8 cellular contexts compared by ENCODE assay signal in genomic region chr3:186534113-186534669, GRCh38. TPM values are rescaled to one million over a fixed set of nuclear protein-coding genes. Genes with fewer than 3 reads are reported as not detected.
DNase-seq lines count a peak whose midpoint lies in the region; ATAC-seq and TF ChIP-seq lines count a peak whose summit lies in the region.

No MANE protein-coding gene starts in this region.

- no peaks in the 10 kb centered on the region for H3K79me2 ChIP-seq in OCI-LY1 (ENCODE audit: insufficient read depth, low read length)

- H3K4me1 ChIP-seq in OCI-LY1 (ENCODE audit: insufficient read depth, low read length, severe bottlenecking) (peaks cover 78% of the 10 kb centered on the region), tibial nerve (no peaks in the 10 kb centered on the region)

- H3K27ac Mint-ChIP-seq in glutamatergic neuron (ENCODE audit: unreplicated experiment): no peak overlapping the region

- no peaks in the 10 kb centered on the region for H3K9me2 ChIP-seq in OCI-LY1 (ENCODE audit: low read depth, low read length)

- no peaks in the 10 kb centered on the region for H3K36me3 Mint-ChIP-seq in glutamatergic neuron (ENCODE audit: unreplicated experiment)

- H2AFZ ChIP-seq in OCI-LY1 (ENCODE audit: low read length): no peak overlapping the region

- H3K4me3 ChIP-seq in OCI-LY1 (ENCODE audit: low read depth, low read length, poor library complexity, severe bottlenecking) (peak overlapping the region; percentile 24), tibial nerve (no peak overlapping the region)

- no peak for TF ChIP-seq POLR2A in tibial nerve (IDR thresholded peaks at IDR 0.05)

- H3K4me3 Mint-ChIP-seq in glutamatergic neuron (ENCODE audit: unreplicated experiment): no peak overlapping the region

- peaks cover 8% of the 10 kb centered on the region for H3K4me1 Mint-ChIP-seq in glutamatergic neuron (ENCODE audit: low read depth, unreplicated experiment)

- H3K27me3 ChIP-seq in OCI-LY1 (ENCODE audit: insufficient read depth, low read length) (no peaks in the 10 kb centered on the region), tibial nerve (no peaks in the 10 kb centered on the region)

- no peaks in the 10 kb centered on the region for H3K9me3 Mint-ChIP-seq in glutamatergic neuron (ENCODE audit: unreplicated experiment)

- H3F3A ChIP-seq in OCI-LY1 (ENCODE audit: insufficient read depth, low read length): peaks cover 15% of the 10 kb centered on the region; the same call in 1 of the 2 replicates

- H4K20me1 ChIP-seq in OCI-LY1 (ENCODE audit: insufficient read depth, low read length): no peaks in the 10 kb centered on the region

- TF ChIP-seq EP300 in tibial nerve (IDR thresholded peaks at IDR 0.05): no peak

- peak; percentile 16 for DNase-seq in effector CD4-positive, alpha-beta T cell
- no peak for DNase-seq in tibial nerve (ENCODE audit: low spot score in 2 of 2)
- DNase-seq in D341Med (ENCODE audit: low spot score): no peak
- DNase-seq in NCI-H774 (lab: John Stamatoyannopoulos, UW): no peak
- no peak for DNase-seq in glutamatergic neuron

- H3K36me3 ChIP-seq in OCI-LY1 (ENCODE audit: insufficient read depth, low read length): peaks cover 5% of the 10 kb centered on the region; the same call in 1 of the 2 replicates
- H3K36me3 ChIP-seq in tibial nerve: peaks cover 0 to 11% (median 0%) of the 10 kb centered on the region in 3 donors

- peaks cover under 1% of the 10 kb centered on the region for H3K27me3 Mint-ChIP-seq in glutamatergic neuron (ENCODE audit: unreplicated experiment)

- TF ChIP-seq CTCF in OCI-LY1 (IDR thresholded peaks at IDR 0.05; ENCODE audit: low read length): no peak
- TF ChIP-seq CTCF in tibial nerve (IDR thresholded peaks at IDR 0.05): no peak
- no peak for TF ChIP-seq CTCF in glutamatergic neuron (IDR thresholded peaks at IDR 0.05; ENCODE audit: partially characterized antibody, unreplicated experiment)

- H3K27ac ChIP-seq in OCI-LY1 (ENCODE audit: low read depth, low read length, poor library complexity, severe bottlenecking) (peak overlapping the region; percentile 98), tibial nerve (peak overlapping the region in 1 of 4 donors; percentile 42)

- H3K9ac ChIP-seq in OCI-LY1 (ENCODE audit: low read length): peak overlapping the region; percentile 61

- peak; percentile 71 for ATAC-seq in GM18520 (IDR thresholded peaks at IDR 0.05; ENCODE audit: unreplicated experiment)
- ATAC-seq in HG02642 (IDR thresholded peaks at IDR 0.05; ENCODE audit: poor library complexity, unreplicated experiment): peak; percentile 72

- WGBS in tibial nerve, 2 donors: 78 to 84% methylated on average over 6 of the region's 6 CpGs

- H3K4me2 ChIP-seq in OCI-LY1 (ENCODE audit: low read length): peak overlapping the region; percentile 60

- H3K9me3 ChIP-seq in OCI-LY1 (ENCODE audit: low read length) (no peaks in the 10 kb centered on the region), tibial nerve (no peaks in the 10 kb centered on the region)

RNA-seq across cellular contexts. Expression of gene CRYGS, which starts 10.0 kb away (rescaled TPM):
- total RNA-seq in tibial nerve (10 to 100 TPM in 1 of 4 donors, 1 to 10 TPM in 3; 3.0 to 12.2 (median 3.2) TPM), glutamatergic neuron (ENCODE audit: unreplicated experiment) (3.7 TPM)

RNA-seq across cellular contexts. Expression of gene TBCCD1, which starts 32.9 kb away (rescaled TPM):
- total RNA-seq in tibial nerve: 10 to 100 TPM; 10.5 to 17.0 (median 11.4) TPM
- 12.5 TPM for total RNA-seq in glutamatergic neuron (ENCODE audit: unreplicated experiment)

RNA-seq across cellular contexts. Expression of gene DNAJB11, which starts 36.3 kb away (rescaled TPM):
- total RNA-seq in tibial nerve: 10 to 100 TPM; 24.3 to 47.5 (median 44.7) TPM
- total RNA-seq in glutamatergic neuron (ENCODE audit: unreplicated experiment): 57.6 TPM
